ENCODE assay signal across 7 cellular contexts in the genomic region with DNA sequence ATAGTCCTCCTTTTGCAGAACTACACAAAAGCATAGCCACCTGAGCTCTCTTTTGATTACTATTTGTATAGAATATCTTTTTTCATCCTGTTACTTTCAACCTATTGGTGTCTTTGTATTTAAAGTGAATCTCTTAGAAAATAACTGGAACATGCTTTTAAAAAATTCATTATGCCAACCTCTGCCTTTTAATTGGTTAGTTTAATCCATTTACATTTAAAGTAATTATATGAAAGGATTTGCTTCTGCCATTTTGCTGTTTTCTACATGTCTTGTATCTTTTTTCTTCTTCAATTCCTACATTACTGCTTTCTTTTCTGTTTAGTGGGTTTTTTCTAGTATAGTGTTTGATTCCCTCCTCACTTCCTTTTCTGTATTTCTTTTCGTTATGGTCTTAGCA.
"Had no signal": no experiment of that assay in that cellular context is flagged by ENCODE, and none has a peak within 500 bp of the region (broad histone marks: within the 10 kb centered on the region; RNA-seq: fewer than 3 reads in every experiment).

No MANE protein-coding gene starts in this region.

- H3K27ac ChIP-seq: HL-60, KMS-11 had no signal

- DNase-seq: IMR-90, KBM-7, KG1 had no signal

- ATAC-seq: HepG2 had no signal

- FAIRE-seq: HepG2, HTR-8/SVneo had no signal

- H3K9ac ChIP-seq: KMS-11 had no signal

- H3K4me2 ChIP-seq: KMS-11 had no signal
